In the genomic region with DNA sequence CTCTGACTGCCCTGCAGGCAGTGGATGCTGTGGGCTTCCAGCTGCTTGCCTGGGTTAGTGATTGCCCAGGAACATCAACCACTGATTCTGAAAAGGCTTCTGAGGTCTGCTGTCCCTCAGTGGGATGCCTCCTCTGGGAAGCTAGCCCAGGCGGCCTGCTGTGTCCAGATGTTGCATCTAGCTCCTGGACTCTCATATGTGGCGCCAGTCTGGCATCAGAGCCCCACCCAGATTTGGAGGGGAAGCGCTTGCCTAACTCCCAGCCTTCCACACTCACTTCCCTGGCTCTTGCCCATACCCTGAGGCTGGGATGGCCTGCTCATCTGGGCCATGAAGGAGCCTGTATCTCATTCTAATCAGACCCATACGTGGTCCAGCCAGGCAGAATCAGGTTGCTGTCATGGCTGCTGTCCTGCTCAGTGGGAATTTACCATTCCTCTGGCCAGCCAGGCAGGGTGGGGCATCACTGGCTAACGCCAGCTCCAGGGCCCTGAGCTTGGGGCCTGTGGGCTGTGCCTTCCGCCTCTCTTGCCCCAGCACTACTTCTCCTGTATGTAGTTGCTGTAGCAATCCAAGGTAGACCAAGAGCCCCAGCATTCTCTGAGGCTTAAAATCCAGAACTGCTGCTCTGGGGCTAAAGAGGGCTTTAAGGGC, we compare ENCODE assay signal across 1 cellular context.
TF ChIP-seq lines count a peak whose summit lies in the region.

No MANE protein-coding gene starts in this region.

TF ChIP-seq in K562, 482 proteins besides CTCF, POLR2A, EP300 and RAD21 (continued from another document and continues in another):
- TF ChIP-seq AFF1 (IDR thresholded peaks at IDR 0.05; ENCODE audit: low read depth in 1 of 2, partially characterized antibody in 2 of 2) (no peak), ZFPM2 (CRISPR knock-in tag; IDR thresholded peaks at IDR 0.05) (no peak), ZFP1 (CRISPR knock-in tag; IDR thresholded peaks at IDR 0.05) (no peak), MEF2D (tag; conservative IDR thresholded peaks at IDR 0.05; ENCODE audit: low read depth) (0 out of 2 replicates have a peak, but pooled peaks have one; percentile 40), FOXJ2 (tag; IDR thresholded peaks at IDR 0.05) (no peak), ZBTB34 (CRISPR knock-in tag; IDR thresholded peaks at IDR 0.05) (no peak), POLR2H (tag; IDR thresholded peaks at IDR 0.05; ENCODE audit: low read depth) (no peak), PTRF (tag; IDR thresholded peaks at IDR 0.05) (peak; percentile 70; the same call in 1 of the 2 replicates), ZNF121 (CRISPR knock-in tag; conservative IDR thresholded peaks at IDR 0.05) (no peak), SFPQ (IDR thresholded peaks at IDR 0.05; ENCODE audit: low read depth, low read length) (no peak), ZNF639 (CRISPR knock-in tag; conservative IDR thresholded peaks at IDR 0.05 in 1 of 2, IDR thresholded peaks at IDR 0.05 in 1 of 2) (0 out of 4 replicates have a peak, but pooled peaks of 1 of the 2 experiments have one; percentile 36), ZBTB26 (CRISPR knock-in tag; IDR thresholded peaks at IDR 0.05) (no peak), RBBP5 (IDR thresholded peaks at IDR 0.05; ENCODE audit: borderline replicate concordance, insufficient read depth, low read length, poor library complexity, severe bottlenecking) (no peak), CSDE1 (IDR thresholded peaks at IDR 0.05) (no peak), SIRT6 (IDR thresholded peaks at IDR 0.05; ENCODE audit: low read depth, low read length) (no peak), HIVEP1 (CRISPR knock-in tag; IDR thresholded peaks at IDR 0.05) (no peak), HDAC8 (tag; IDR thresholded peaks at IDR 0.05) (0 out of 2 replicates have a peak, but pooled peaks have one; percentile 27), DMBX1 (CRISPR knock-in tag; IDR thresholded peaks at IDR 0.05; ENCODE audit: borderline replicate concordance) (peak; percentile 70; the same call in 1 of the 2 replicates), KDM4B (IDR thresholded peaks at IDR 0.05; ENCODE audit: borderline replicate concordance in 2 of 2, low read depth in 1 of 2) (no peak), ATF1 (CRISPR knock-in tag; IDR thresholded peaks at IDR 0.05) (no peak), ATF1 (tag; IDR thresholded peaks at IDR 0.05) (no peak), EP400 (IDR thresholded peaks at IDR 0.05) (no peak), PRPF4 (IDR thresholded peaks at IDR 0.05; ENCODE audit: insufficient read depth, low read depth, low read length, poor library complexity, severe bottlenecking) (no peak), NR4A1 (CRISPR knock-in tag; IDR thresholded peaks at IDR 0.05) (no peak), NR4A1 (tag; IDR thresholded peaks at IDR 0.05) (0 out of 2 replicates have a peak, but pooled peaks have one; percentile 57), ZEB2 (IDR thresholded peaks at IDR 0.05) (no peak), ILK (tag; IDR thresholded peaks at IDR 0.05; ENCODE audit: borderline replicate concordance, low read depth) (no peak), EHMT2 (IDR thresholded peaks at IDR 0.05) (no peak), PHTF2 (CRISPR knock-in tag; IDR thresholded peaks at IDR 0.05) (no peak), FOXO4 (CRISPR knock-in tag; IDR thresholded peaks at IDR 0.05) (no peak)
- TF ChIP-seq, protein P1, sequence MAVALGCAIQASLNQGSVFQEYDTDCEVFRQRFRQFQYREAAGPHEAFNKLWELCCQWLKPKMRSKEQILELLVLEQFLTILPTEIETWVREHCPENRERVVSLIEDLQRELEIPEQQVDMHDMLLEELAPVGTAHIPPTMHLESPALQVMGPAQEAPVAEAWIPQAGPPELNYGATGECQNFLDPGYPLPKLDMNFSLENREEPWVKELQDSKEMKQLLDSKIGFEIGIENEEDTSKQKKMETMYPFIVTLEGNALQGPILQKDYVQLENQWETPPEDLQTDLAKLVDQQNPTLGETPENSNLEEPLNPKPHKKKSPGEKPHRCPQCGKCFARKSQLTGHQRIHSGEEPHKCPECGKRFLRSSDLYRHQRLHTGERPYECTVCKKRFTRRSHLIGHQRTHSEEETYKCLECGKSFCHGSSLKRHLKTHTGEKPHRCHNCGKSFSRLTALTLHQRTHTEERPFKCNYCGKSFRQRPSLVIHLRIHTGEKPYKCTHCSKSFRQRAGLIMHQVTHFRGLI (CRISPR knock-in tag; IDR thresholded peaks at IDR 0.05) = no peak
- TF ChIP-seq, protein P2, sequence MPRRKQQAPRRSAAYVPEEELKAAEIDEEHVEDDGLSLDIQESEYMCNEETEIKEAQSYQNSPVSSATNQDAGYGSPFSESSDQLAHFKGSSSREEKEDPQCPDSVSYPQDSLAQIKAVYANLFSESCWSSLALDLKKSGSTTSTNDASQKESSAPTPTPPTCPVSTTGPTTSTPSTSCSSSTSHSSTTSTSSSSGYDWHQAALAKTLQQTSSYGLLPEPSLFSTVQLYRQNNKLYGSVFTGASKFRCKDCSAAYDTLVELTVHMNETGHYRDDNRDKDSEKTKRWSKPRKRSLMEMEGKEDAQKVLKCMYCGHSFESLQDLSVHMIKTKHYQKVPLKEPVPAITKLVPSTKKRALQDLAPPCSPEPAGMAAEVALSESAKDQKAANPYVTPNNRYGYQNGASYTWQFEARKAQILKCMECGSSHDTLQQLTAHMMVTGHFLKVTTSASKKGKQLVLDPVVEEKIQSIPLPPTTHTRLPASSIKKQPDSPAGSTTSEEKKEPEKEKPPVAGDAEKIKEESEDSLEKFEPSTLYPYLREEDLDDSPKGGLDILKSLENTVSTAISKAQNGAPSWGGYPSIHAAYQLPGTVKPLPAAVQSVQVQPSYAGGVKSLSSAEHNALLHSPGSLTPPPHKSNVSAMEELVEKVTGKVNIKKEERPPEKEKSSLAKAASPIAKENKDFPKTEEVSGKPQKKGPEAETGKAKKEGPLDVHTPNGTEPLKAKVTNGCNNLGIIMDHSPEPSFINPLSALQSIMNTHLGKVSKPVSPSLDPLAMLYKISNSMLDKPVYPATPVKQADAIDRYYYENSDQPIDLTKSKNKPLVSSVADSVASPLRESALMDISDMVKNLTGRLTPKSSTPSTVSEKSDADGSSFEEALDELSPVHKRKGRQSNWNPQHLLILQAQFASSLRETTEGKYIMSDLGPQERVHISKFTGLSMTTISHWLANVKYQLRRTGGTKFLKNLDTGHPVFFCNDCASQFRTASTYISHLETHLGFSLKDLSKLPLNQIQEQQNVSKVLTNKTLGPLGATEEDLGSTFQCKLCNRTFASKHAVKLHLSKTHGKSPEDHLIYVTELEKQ (CRISPR knock-in tag; IDR thresholded peaks at IDR 0.05) = no peak
- TF ChIP-seq, protein P3, sequence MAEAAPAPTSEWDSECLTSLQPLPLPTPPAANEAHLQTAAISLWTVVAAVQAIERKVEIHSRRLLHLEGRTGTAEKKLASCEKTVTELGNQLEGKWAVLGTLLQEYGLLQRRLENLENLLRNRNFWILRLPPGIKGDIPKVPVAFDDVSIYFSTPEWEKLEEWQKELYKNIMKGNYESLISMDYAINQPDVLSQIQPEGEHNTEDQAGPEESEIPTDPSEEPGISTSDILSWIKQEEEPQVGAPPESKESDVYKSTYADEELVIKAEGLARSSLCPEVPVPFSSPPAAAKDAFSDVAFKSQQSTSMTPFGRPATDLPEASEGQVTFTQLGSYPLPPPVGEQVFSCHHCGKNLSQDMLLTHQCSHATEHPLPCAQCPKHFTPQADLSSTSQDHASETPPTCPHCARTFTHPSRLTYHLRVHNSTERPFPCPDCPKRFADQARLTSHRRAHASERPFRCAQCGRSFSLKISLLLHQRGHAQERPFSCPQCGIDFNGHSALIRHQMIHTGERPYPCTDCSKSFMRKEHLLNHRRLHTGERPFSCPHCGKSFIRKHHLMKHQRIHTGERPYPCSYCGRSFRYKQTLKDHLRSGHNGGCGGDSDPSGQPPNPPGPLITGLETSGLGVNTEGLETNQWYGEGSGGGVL (CRISPR knock-in tag; IDR thresholded peaks at IDR 0.05) = no peak
